In the genomic region with DNA sequence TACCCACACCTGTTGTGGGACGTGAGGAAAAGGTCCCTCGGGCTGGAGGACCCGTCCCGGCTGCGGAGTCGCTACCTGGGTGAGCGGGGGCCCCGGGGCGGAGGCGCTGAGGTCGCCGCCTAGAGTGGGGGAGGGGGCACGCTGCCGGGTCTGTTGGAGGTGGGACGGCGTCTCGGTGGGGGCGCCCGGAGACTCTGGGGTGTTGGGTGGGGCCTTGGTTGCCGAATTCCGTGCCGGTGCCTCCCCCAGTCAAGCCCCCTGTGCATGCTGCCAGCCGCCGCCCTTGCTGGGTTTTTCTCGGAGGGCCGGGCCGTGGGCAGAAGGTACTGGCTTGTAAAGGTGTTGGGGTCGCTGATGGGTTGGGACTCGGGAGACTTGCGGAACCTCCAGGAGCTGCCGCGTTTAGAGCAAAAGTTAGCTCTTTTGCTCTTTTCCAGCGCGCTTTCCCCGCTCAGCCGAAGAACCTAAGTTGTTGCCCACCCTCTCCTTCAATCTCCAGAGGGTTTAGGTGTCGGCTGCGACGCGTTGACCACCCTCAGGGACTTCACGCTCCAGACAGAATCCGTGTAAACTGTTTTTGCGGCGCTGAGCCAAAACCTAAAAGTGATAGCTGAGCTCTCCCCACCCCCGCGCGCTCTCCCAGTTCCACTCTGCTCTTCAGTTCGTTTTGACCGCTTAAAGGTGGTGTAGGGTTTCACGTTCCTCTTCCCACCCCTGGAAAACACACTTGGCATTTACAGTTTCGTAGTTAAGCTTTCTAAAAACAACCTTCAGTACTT, we compare ENCODE assay signal across 8 cellular contexts. TPM values are rescaled to one million over a fixed set of nuclear protein-coding genes. Genes with fewer than 3 reads are reported as not detected.
A peak's percentile ranks its signal among the peaks of the same experiment; 100 is the strongest.
DNase-seq lines count a peak whose midpoint lies in the region; ATAC-seq and TF ChIP-seq lines count a peak whose summit lies in the region.

A gene (minus strand): TSS at position 143 of the 779 bp plus-strand sequence. CDS start 1,231 bp downstream, outside the sequence.

- H3K27ac ChIP-seq in CD4-positive, CD25-positive, alpha-beta regulatory T cell (ENCODE audit: insufficient read depth, low read length, poor library complexity, severe bottlenecking) = peak within 1 kb of the TSS; percentile 87

- H3K9me3 ChIP-seq in CD4-positive, CD25-positive, alpha-beta regulatory T cell (ENCODE audit: control insufficient read depth in 2 of 2, low read length in 2 of 2) = no peaks in the 10 kb centered on the region

- TF ChIP-seq CTCF in GM20000 (IDR thresholded peaks at IDR 0.05; ENCODE audit: extremely low read depth, missing control alignments) (no peak), fibroblast of mammary gland (conservative IDR thresholded peaks at IDR 0.05; ENCODE audit: control insufficient read depth, insufficient read depth, low read depth, low read length) (no peak), natural killer cell (IDR thresholded peaks at IDR 0.05) (no peak)

- H3K4me3 Mint-ChIP-seq in CD4-positive, CD25-positive, alpha-beta regulatory T cell = peak within 1 kb of the TSS; percentile 94 to 99 (median 98)
- peak within 1 kb of the TSS; percentile 94 for H3K4me3 Mint-ChIP-seq in activated T-helper 17 cell treated with anti-CD3 and anti-CD28 coated beads, Interleukin-2, amount 50 U/mL, for 72 hours
- peak within 1 kb of the TSS; percentile 93 for H3K4me3 Mint-ChIP-seq in natural killer cell

- H3K27me3 ChIP-seq in CD4-positive, CD25-positive, alpha-beta regulatory T cell (ENCODE audit: control insufficient read depth, insufficient read depth, low read length) = no peaks in the 10 kb centered on the region

- H3K4me1 Mint-ChIP-seq in CD4-positive, CD25-positive, alpha-beta regulatory T cell = peaks cover 25 to 67% (median 43%) of the 10 kb centered on the region in 4 donors
- peaks cover 11% of the 10 kb centered on the region for H3K4me1 Mint-ChIP-seq in activated T-helper 17 cell treated with anti-CD3 and anti-CD28 coated beads, Interleukin-2, amount 50 U/mL, for 72 hours
- peaks cover 34 to 41% of the 10 kb centered on the region in 2 donors for H3K4me1 Mint-ChIP-seq in natural killer cell

- H3K36me3 ChIP-seq in CD4-positive, CD25-positive, alpha-beta regulatory T cell (ENCODE audit: control insufficient read depth, insufficient read depth, low read length) = no peaks in the 10 kb centered on the region

- peak in 2 of 3 donors; percentile 62 to 67 for DNase-seq in CD4-positive, CD25-positive, alpha-beta regulatory T cell
- DNase-seq in GM20000 (ENCODE audit: low spot score) = peak; percentile 63
- peak; percentile 71 for DNase-seq in HuH-7 (ENCODE audit: low spot score)
- DNase-seq in fibroblast of mammary gland (ENCODE audit: low read depth) = peak; percentile 76
- DNase-seq in natural killer cell = peak; percentile 55
- DNase-seq in stimulated activated naive CD4-positive, alpha-beta T cell treated with Interleukin-2 at 50 U/mL for 16 hours (lab: John Stamatoyannopoulos, UW) = peak; percentile 69

- ATAC-seq in CD4-positive, CD25-positive, alpha-beta regulatory T cell (ENCODE audit: low read depth in 2 of 2) = peak; percentile 3
- ATAC-seq in activated T-helper 17 cell treated with anti-CD3 and anti-CD28 coated beads, Interleukin-2, amount 50 U/mL, for 72 hours (replicated peaks) = peak; percentile 21
- no peak for ATAC-seq in natural killer cell

- intact Hi-C loops in natural killer cell (cut with micrococcal nuclease) = loop anchor here (2.0 to 5.0 kb wide), 4 partner anchors 242 to 1958 kb away; a partner anchor contains a TSS

- H3K4me1 ChIP-seq in CD4-positive, CD25-positive, alpha-beta regulatory T cell (ENCODE audit: control insufficient read depth, insufficient read depth, low read length, poor library complexity, severe bottlenecking) = peaks cover 43% of the 10 kb centered on the region

- H3K4me3 ChIP-seq in CD4-positive, CD25-positive, alpha-beta regulatory T cell (ENCODE audit: low read depth, low read length) = peak within 1 kb of the TSS; percentile 96
- H3K4me3 ChIP-seq in fibroblast of mammary gland (ENCODE audit: control insufficient read depth, low read depth, low read length) = peak within 1 kb of the TSS; percentile 91

- peaks cover 5% of the 10 kb centered on the region for H3K27me3 Mint-ChIP-seq in CD4-positive, CD25-positive, alpha-beta regulatory T cell
- no peaks in the 10 kb centered on the region for H3K27me3 Mint-ChIP-seq in activated T-helper 17 cell treated with anti-CD3 and anti-CD28 coated beads, Interleukin-2, amount 50 U/mL, for 72 hours
- no peaks in the 10 kb centered on the region for H3K27me3 Mint-ChIP-seq in natural killer cell (ENCODE audit: low read depth in 2 of 2)

- H3K36me3 Mint-ChIP-seq in CD4-positive, CD25-positive, alpha-beta regulatory T cell = peaks cover 4% of the 10 kb centered on the region
- peaks cover 30% of the 10 kb centered on the region for H3K36me3 Mint-ChIP-seq in activated T-helper 17 cell treated with anti-CD3 and anti-CD28 coated beads, Interleukin-2, amount 50 U/mL, for 72 hours (ENCODE audit: low read depth)
- H3K36me3 Mint-ChIP-seq in natural killer cell = no peaks in the 10 kb centered on the region

- H3K27ac Mint-ChIP-seq in CD4-positive, CD25-positive, alpha-beta regulatory T cell = peak within 1 kb of the TSS; percentile 95 to 100 (median 99)
- peak within 1 kb of the TSS; percentile 92 for H3K27ac Mint-ChIP-seq in activated T-helper 17 cell treated with anti-CD3 and anti-CD28 coated beads, Interleukin-2, amount 50 U/mL, for 72 hours
- peak within 1 kb of the TSS; percentile 93 to 98 for H3K27ac Mint-ChIP-seq in natural killer cell

- H3K9me3 Mint-ChIP-seq in CD4-positive, CD25-positive, alpha-beta regulatory T cell = no peaks in the 10 kb centered on the region
- no peaks in the 10 kb centered on the region for H3K9me3 Mint-ChIP-seq in activated T-helper 17 cell treated with anti-CD3 and anti-CD28 coated beads, Interleukin-2, amount 50 U/mL, for 72 hours
- no peaks in the 10 kb centered on the region for H3K9me3 Mint-ChIP-seq in natural killer cell

TF ChIP-seq in PFSK-1, 5 proteins besides CTCF, POLR2A, EP300 and RAD21:
- TF ChIP-seq SIN3A (IDR thresholded peaks at IDR 0.05; ENCODE audit: borderline replicate concordance, insufficient read depth, low read length) (peak; percentile 66; the same call in 1 of the 2 replicates), FOXP2 (optimal IDR thresholded peaks at IDR 0.05; ENCODE audit: borderline replicate concordance, extremely low read depth, extremely low read length, insufficient read depth) (no peak), TAF1 (IDR thresholded peaks at IDR 0.05; ENCODE audit: borderline replicate concordance, insufficient read depth, low read length) (no peak), POLR2AphosphoS5 (IDR thresholded peaks at IDR 0.05; ENCODE audit: low read depth, low read length) (peak; percentile 68; the same call in 1 of the 2 replicates)
- TF ChIP-seq, protein P1, sequence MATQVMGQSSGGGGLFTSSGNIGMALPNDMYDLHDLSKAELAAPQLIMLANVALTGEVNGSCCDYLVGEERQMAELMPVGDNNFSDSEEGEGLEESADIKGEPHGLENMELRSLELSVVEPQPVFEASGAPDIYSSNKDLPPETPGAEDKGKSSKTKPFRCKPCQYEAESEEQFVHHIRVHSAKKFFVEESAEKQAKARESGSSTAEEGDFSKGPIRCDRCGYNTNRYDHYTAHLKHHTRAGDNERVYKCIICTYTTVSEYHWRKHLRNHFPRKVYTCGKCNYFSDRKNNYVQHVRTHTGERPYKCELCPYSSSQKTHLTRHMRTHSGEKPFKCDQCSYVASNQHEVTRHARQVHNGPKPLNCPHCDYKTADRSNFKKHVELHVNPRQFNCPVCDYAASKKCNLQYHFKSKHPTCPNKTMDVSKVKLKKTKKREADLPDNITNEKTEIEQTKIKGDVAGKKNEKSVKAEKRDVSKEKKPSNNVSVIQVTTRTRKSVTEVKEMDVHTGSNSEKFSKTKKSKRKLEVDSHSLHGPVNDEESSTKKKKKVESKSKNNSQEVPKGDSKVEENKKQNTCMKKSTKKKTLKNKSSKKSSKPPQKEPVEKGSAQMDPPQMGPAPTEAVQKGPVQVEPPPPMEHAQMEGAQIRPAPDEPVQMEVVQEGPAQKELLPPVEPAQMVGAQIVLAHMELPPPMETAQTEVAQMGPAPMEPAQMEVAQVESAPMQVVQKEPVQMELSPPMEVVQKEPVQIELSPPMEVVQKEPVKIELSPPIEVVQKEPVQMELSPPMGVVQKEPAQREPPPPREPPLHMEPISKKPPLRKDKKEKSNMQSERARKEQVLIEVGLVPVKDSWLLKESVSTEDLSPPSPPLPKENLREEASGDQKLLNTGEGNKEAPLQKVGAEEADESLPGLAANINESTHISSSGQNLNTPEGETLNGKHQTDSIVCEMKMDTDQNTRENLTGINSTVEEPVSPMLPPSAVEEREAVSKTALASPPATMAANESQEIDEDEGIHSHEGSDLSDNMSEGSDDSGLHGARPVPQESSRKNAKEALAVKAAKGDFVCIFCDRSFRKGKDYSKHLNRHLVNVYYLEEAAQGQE (IDR thresholded peaks at IDR 0.05; ENCODE audit: insufficient read depth in 1 of 2, low read depth in 2 of 2, low read length in 2 of 2) = no peak

RNA-seq across cellular contexts. Expression of the gene that starts here (rescaled TPM):
- 44.7 TPM for total RNA-seq in CD4-positive, CD25-positive, alpha-beta regulatory T cell
- 100 to 1,000 TPM in 3 of 4 donors, 10 to 100 TPM in 1; 97.1 to 120 (median 105) TPM for polyA plus RNA-seq in CD4-positive, CD25-positive, alpha-beta regulatory T cell
- 15.7 TPM for polyA plus RNA-seq in PFSK-1 (2012; ENCODE audit: insufficient read length, low read depth)
- 10 to 100 TPM; 51.1 to 67.0 TPM for total RNA-seq in activated T-helper 17 cell treated with anti-CD3 and anti-CD28 coated beads, Interleukin-2, amount 50 U/mL, for 72 hours
- 10 to 100 TPM; 33.1 to 47.4 (median 34.9) TPM for total RNA-seq in natural killer cell

Comparison
In these comparisons a context has a peak if more than half of its experiments do, and no peak if none do; other contexts are left out.
1. ATAC-seq: peak in CD4-positive, CD25-positive, alpha-beta regulatory T cell (2 of 2) and activated T-helper 17 cell treated with anti-CD3 and anti-CD28 coated beads, Interleukin-2, amount 50 U/mL, for 72 hours (single experiment); none in natural killer cell (0 of 3).
2. Peak in every context shown above with its lines, with median percentiles within 50 percentile points of each other: DNase-seq, H3K27ac Mint-ChIP-seq and H3K4me3 Mint-ChIP-seq.